ENCODE assay signal across 1 cellular context in genomic region chr15:92603743-92604470, GRCh38.
TF ChIP-seq lines count a peak whose summit lies in the region.

No MANE protein-coding gene starts in this region.

TF ChIP-seq in K562, 482 proteins besides CTCF, POLR2A, EP300 and RAD21:
- no peak for TF ChIP-seq ZNF76 (CRISPR knock-in tag; IDR thresholded peaks at IDR 0.05; ENCODE audit: borderline replicate concordance)
- no peak for TF ChIP-seq PHF21A (IDR thresholded peaks at IDR 0.05; ENCODE audit: borderline replicate concordance, low read depth)
- TF ChIP-seq DNMT1 (IDR thresholded peaks at IDR 0.05): no peak
- TF ChIP-seq ZNF41 (CRISPR knock-in tag; conservative IDR thresholded peaks at IDR 0.05): no peak
- no peak for TF ChIP-seq MCM3 (IDR thresholded peaks at IDR 0.05)
- 0 out of 2 replicates have a peak, but pooled peaks have one; percentile 17 for TF ChIP-seq FOSL1 (tag; conservative IDR thresholded peaks at IDR 0.05)
TF ChIP-seq in K562: peak in this region for 1.
